11 cellular contexts compared by ENCODE assay signal in genomic region chr6:157229733-157230132, GRCh38.
DNase-seq lines count a peak whose midpoint lies in the region; ATAC-seq and TF ChIP-seq lines count a peak whose summit lies in the region.
"Had no signal": no experiment of that assay in that cellular context is flagged by ENCODE, and none has a peak within 500 bp of the region (broad histone marks: within the 10 kb centered on the region; RNA-seq: fewer than 3 reads in every experiment).

No MANE protein-coding gene starts in this region.

- no peak overlapping the region for H3K4me2 ChIP-seq in neural progenitor cell

- peaks cover 1% of the 10 kb centered on the region for H3K9me3 Mint-ChIP-seq in neural progenitor cell

- peak overlapping the region; percentile 60 for H3K27ac Mint-ChIP-seq in neural progenitor cell

- H2AFZ ChIP-seq in neural progenitor cell (replicated peaks) = no peak overlapping the region

- no peaks in the 10 kb centered on the region for H3K36me3 ChIP-seq in H7 (replicated peaks; ENCODE audit: control insufficient read depth, insufficient read depth, low read length)
- no peaks in the 10 kb centered on the region for H3K36me3 ChIP-seq in neural progenitor cell
- H3K36me3 ChIP-seq: brain microvascular endothelial cell had no signal

- H3K4me1 Mint-ChIP-seq in neural progenitor cell = peaks cover 32% of the 10 kb centered on the region

- peaks cover 6% of the 10 kb centered on the region for H3K27me3 ChIP-seq in H7 (ENCODE audit: control insufficient read depth, insufficient read depth, low read length)
- peaks cover 23% of the 10 kb centered on the region for H3K27me3 ChIP-seq in neural progenitor cell
- H3K27me3 ChIP-seq: brain microvascular endothelial cell had no signal

- TF ChIP-seq CTCF in neural progenitor cell (IDR thresholded peaks at IDR 0.05) = no peak

- H3K9me3 ChIP-seq in neural progenitor cell (ENCODE audit: low read depth) = no peaks in the 10 kb centered on the region

- H3K4me3 Mint-ChIP-seq in neural progenitor cell = peak overlapping the region; percentile 33

- peaks cover 16% of the 10 kb centered on the region for H3K4me1 ChIP-seq in neural progenitor cell

- H3K36me3 Mint-ChIP-seq in neural progenitor cell = peaks cover 1% of the 10 kb centered on the region

- no peak overlapping the region for H3K27ac ChIP-seq in neural progenitor cell
- H3K27ac ChIP-seq: brain microvascular endothelial cell had no signal

- H3K4me3 ChIP-seq in H7 (ENCODE audit: insufficient read depth, low read depth, low read length) = no peak overlapping the region
- no peak overlapping the region for H3K4me3 ChIP-seq in neural progenitor cell

- DNase-seq in H7 = peak; percentile 75
- peak; percentile 95 for DNase-seq in NCI-H2029 treated with DMSO at 0.1 percent for 48 hours (lab: John Stamatoyannopoulos, UW)
- DNase-seq in SHP77 treated with DMSO at 0.1 percent for 48 hours (lab: John Stamatoyannopoulos, UW) = peak; percentile 96
- peak; percentile 47 for DNase-seq in neural progenitor cell (ENCODE audit: low spot score)
- DNase-seq in effector CD8-positive, alpha-beta T cell (lab: John Stamatoyannopoulos, UW) = no peak
- no peak for DNase-seq in activated CD4-positive, alpha-beta T cell treated with anti-CD3 and anti-CD28 coated beads for 1 hour
- no peak for DNase-seq in cerebellar cortex (ENCODE audit: low spot score)
- DNase-seq: brain microvascular endothelial cell; stimulated activated CD4-positive, alpha-beta T cell treated with anti-CD3 and anti-CD28 coated beads, Interleukin-4, amount 100 ng/mL, for 4 hours; T1000 had no signal

- no peak overlapping the region for H3K9ac ChIP-seq in neural progenitor cell

- no peaks in the 10 kb centered on the region for H3K79me2 ChIP-seq in neural progenitor cell (ENCODE audit: low read depth)

- H4K20me1 ChIP-seq in neural progenitor cell (ENCODE audit: low read depth) = no peaks in the 10 kb centered on the region

- H3K27me3 Mint-ChIP-seq in neural progenitor cell (ENCODE audit: insufficient read depth, low read depth) = peaks cover 30% of the 10 kb centered on the region

- ATAC-seq in HG02981 (IDR thresholded peaks at IDR 0.05; ENCODE audit: unreplicated experiment) = no peak

- peaks cover 5% of the 10 kb centered on the region for H3F3A ChIP-seq in neural progenitor cell (ENCODE audit: low read depth)

Comparison
In these comparisons a context has a peak if more than half of its experiments do, and no peak if none do; other contexts are left out.
1. DNase-seq: peak in H7 (single experiment), NCI-H2029 treated with DMSO at 0.1 percent for 48 hours (single experiment), SHP77 treated with DMSO at 0.1 percent for 48 hours (single experiment) and neural progenitor cell (single experiment); none in effector CD8-positive, alpha-beta T cell (single experiment), activated CD4-positive, alpha-beta T cell treated with anti-CD3 and anti-CD28 coated beads for 1 hour (single experiment) and cerebellar cortex (single experiment).